ENCODE assay signal across 14 cellular contexts in genomic region chr1:216903389-216903754, GRCh38.
DNase-seq lines count a peak whose midpoint lies in the region; ATAC-seq and TF ChIP-seq lines count a peak whose summit lies in the region.
"Had no signal": no experiment of that assay in that cellular context is flagged by ENCODE, and none has a peak within 500 bp of the region (broad histone marks: within the 10 kb centered on the region; RNA-seq: fewer than 3 reads in every experiment).

No MANE protein-coding gene starts in this region.

- TF ChIP-seq CTCF in brain microvascular endothelial cell (IDR thresholded peaks at IDR 0.05; ENCODE audit: low read depth, low read length, missing control alignments): no peak
- no peak for TF ChIP-seq CTCF in mesothelial cell of epicardium (IDR thresholded peaks at IDR 0.05; ENCODE audit: unreplicated experiment)

- H4K5ac ChIP-seq in mesendoderm (ENCODE audit: low read length): no peak overlapping the region

- no peak overlapping the region for H2BK120ac ChIP-seq in mesendoderm (ENCODE audit: low read depth, low read length)

- no peak overlapping the region for H3K4ac ChIP-seq in mesendoderm (ENCODE audit: low read depth, low read length)

- H3K27me3 Mint-ChIP-seq in mesothelial cell of epicardium (ENCODE audit: low read depth): peaks cover 14% of the 10 kb centered on the region

- H3K18ac ChIP-seq in mesendoderm (ENCODE audit: low read length): peak overlapping the region; percentile 20

- no peak overlapping the region for H3K27ac Mint-ChIP-seq in mesothelial cell of epicardium

- no peaks in the 10 kb centered on the region for H3K36me3 ChIP-seq in brain microvascular endothelial cell (replicated peaks)
- no peaks in the 10 kb centered on the region for H3K36me3 ChIP-seq in mesendoderm (ENCODE audit: control insufficient read depth, insufficient read depth, low read length)
- H3K36me3 ChIP-seq: neutrophil had no signal

- no peak overlapping the region for H3K9ac ChIP-seq in mesendoderm (ENCODE audit: low read length)

- H3K79me2 ChIP-seq in mesendoderm (ENCODE audit: control insufficient read depth, insufficient read depth, low read length): no peaks in the 10 kb centered on the region

- no peak overlapping the region for H3K4me3 Mint-ChIP-seq in mesothelial cell of epicardium

- H3K27ac ChIP-seq in brain microvascular endothelial cell (no peak overlapping the region), mesendoderm (ENCODE audit: low read depth, low read length) (peak overlapping the region; percentile 20)
- H3K27ac ChIP-seq: HL-60, neutrophil had no signal

- peaks cover 13% of the 10 kb centered on the region for H3K4me1 Mint-ChIP-seq in mesothelial cell of epicardium

- no peak overlapping the region for H3K23ac ChIP-seq in mesendoderm (ENCODE audit: low read length)

- no peak overlapping the region for H2BK5ac ChIP-seq in mesendoderm (ENCODE audit: low read length)

- no peak overlapping the region for H2AK5ac ChIP-seq in mesendoderm (ENCODE audit: low read length)

- no peak overlapping the region for H4K8ac ChIP-seq in mesendoderm (ENCODE audit: low read depth, low read length)

- in situ Hi-C loops in brain microvascular endothelial cell (cut with HindIII; ENCODE audit: low pct_ligation_motif_present, low sequenced_read_pairs): no loop called here

- WGBS in mesendoderm (ENCODE audit: extremely low coverage, insufficient coverage, low lambda C conversion rate): no CpG with 5 or more reads among the region's 2 CpGs

- H3K4me2 ChIP-seq in mesendoderm (ENCODE audit: low read length): no peak overlapping the region

- ATAC-seq in GM21576 (IDR thresholded peaks at IDR 0.05; ENCODE audit: unreplicated experiment): no peak
- ATAC-seq in HG03457 (IDR thresholded peaks at IDR 0.05; ENCODE audit: unreplicated experiment): no peak

- no peak overlapping the region for H3K56ac ChIP-seq in mesendoderm (ENCODE audit: low read length)

- H2BK15ac ChIP-seq in mesendoderm (replicated peaks; ENCODE audit: low read depth): no peak overlapping the region

- DNase-seq in A172 (ENCODE audit: low spot score): peak; percentile 69
- DNase-seq in M059J (ENCODE audit: low read depth): peak; percentile 52
- peak; percentile 33 for DNase-seq in brain microvascular endothelial cell
- peak; percentile 85 for DNase-seq in mesendoderm
- no peak for DNase-seq in mesothelial cell of epicardium (ENCODE audit: low spot score in 2 of 2, unreplicated experiment in 2 of 2)
- no peak for DNase-seq in stimulated activated CD4-positive, alpha-beta T cell treated with anti-CD3 and anti-CD28 coated beads, Interleukin-1b, Interleukin-23, amount 100 ng/mL, for 48 hours
- DNase-seq: activated CD4-positive, alpha-beta T cell treated with anti-CD3 and anti-CD28 coated beads for 4 hours; NCI-H1417 treated with DMSO at 0.1 percent for 48 hours; SHP77 treated with DMSO at 0.1 percent for 48 hours had no signal

- H3K79me1 ChIP-seq in mesendoderm (ENCODE audit: low read length): no peaks in the 10 kb centered on the region

- no peaks in the 10 kb centered on the region for H3K9me3 Mint-ChIP-seq in mesothelial cell of epicardium

- H3K4me3 ChIP-seq in brain microvascular endothelial cell (ENCODE audit: low read depth, low read length) (no peak overlapping the region), mesendoderm (ENCODE audit: low read length) (no peak overlapping the region)
- H3K4me3 ChIP-seq: dorsolateral prefrontal cortex had no signal

- peaks cover 17% of the 10 kb centered on the region for H3K4me1 ChIP-seq in mesendoderm (ENCODE audit: control insufficient read depth, low read depth, low read length)

- H3K27me3 ChIP-seq in brain microvascular endothelial cell (replicated peaks) (no peaks in the 10 kb centered on the region), mesendoderm (ENCODE audit: insufficient read depth, low read length, poor library complexity) (no peaks in the 10 kb centered on the region)
- H3K27me3 ChIP-seq: neutrophil had no signal

- H3K36me3 Mint-ChIP-seq in mesothelial cell of epicardium: no peaks in the 10 kb centered on the region

Comparison
In these comparisons a context has a peak if more than half of its experiments do, and no peak if none do; other contexts are left out.
1. DNase-seq: peak in A172 (single experiment), M059J (single experiment), brain microvascular endothelial cell (single experiment) and mesendoderm (single experiment); none in mesothelial cell of epicardium (0 of 2) and stimulated activated CD4-positive, alpha-beta T cell treated with anti-CD3 and anti-CD28 coated beads, Interleukin-1b, Interleukin-23, amount 100 ng/mL, for 48 hours (single experiment).